In the genomic region with DNA sequence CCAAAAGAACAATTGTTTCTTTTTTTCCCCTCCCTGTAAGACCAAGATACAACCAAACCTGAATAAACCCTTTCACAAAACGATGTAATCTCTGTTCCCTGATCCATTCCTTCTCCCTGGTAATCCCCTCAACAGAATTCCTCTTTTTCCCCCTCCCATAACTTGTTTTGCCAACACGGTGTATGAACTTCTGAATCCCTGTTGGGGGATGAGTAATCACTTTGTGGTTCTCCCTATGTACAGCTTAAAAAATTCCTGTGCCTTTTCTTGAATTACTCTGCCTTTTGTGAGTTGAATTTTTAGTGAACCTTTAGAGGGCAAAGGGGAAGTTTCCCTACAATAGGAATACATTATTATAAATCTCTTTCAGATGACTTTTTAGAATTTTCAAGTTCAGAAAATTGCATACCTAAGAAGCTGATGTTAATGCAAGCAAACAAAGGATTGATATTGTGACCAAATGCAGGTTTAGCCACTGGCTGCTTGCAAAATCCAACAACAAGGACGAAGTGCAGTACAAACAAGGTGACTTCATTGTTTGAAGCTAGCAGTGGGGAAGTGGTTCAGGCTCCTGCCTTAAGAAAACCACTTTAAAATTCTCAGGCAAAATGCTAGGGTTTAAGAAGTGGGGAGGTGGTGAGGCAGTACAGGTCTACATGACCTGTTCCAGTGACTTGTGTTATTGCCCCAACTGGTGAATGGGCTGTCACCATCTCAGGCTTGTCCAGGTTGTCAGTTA, we compare ENCODE assay signal across 17 cellular contexts. TPM values are rescaled to one million over a fixed set of nuclear protein-coding genes. Genes with fewer than 3 reads are reported as not detected.
A peak's percentile ranks its signal among the peaks of the same experiment; 100 is the strongest.
DNase-seq lines count a peak whose midpoint lies in the region; ATAC-seq and TF ChIP-seq lines count a peak whose summit lies in the region.
"Had no signal": no experiment of that assay in that cellular context is flagged by ENCODE, and none has a peak within 500 bp of the region (broad histone marks: within the 10 kb centered on the region; RNA-seq: fewer than 3 reads in every experiment).

No MANE protein-coding gene starts in this region.

- H3K27me3 ChIP-seq in Caco-2 (replicated peaks; ENCODE audit: control insufficient read depth, insufficient read depth, low read length) (no peaks in the 10 kb centered on the region), endodermal cell (ENCODE audit: control insufficient read depth, insufficient read depth, low read length, poor library complexity, severe bottlenecking) (no peaks in the 10 kb centered on the region)
- H3K27me3 ChIP-seq: BE2C, body of pancreas had no signal

- H3K4me3 Mint-ChIP-seq in Caco-2 (ENCODE audit: unreplicated experiment), result peak overlapping the region; percentile 15
- H3K4me3 Mint-ChIP-seq in endodermal cell, result peak overlapping the region; percentile 6
- H3K4me3 Mint-ChIP-seq in nephron progenitor cell, result no peak overlapping the region
- no peak overlapping the region for H3K4me3 Mint-ChIP-seq in activated T-helper 2 cell treated with anti-CD3 and anti-CD28 coated beads, Interferon-gamma antibody, Interleukin-2, Interleukin-4, amounts not matched to agents 10 μg/mL and 5 μg/mL and 100 μg/mL, durations not matched to agents 14 hours and 24 hours and 36 hours (ENCODE audit: low read depth)
- no peak overlapping the region for H3K4me3 Mint-ChIP-seq in activated CD8-positive, alpha-beta memory T cell treated with anti-CD3 and anti-CD28 coated beads, Interleukin-2, amount 10 ng/mL, durations not matched to agents 7 days and 5 days

- DNase-seq in Caco-2 (no peak), NCI-H226 (peak; percentile 53), endodermal cell (no peak), nephron progenitor cell (no peak), NCI-H510A treated with DMSO at 0.1 percent for 48 hours (lab: John Stamatoyannopoulos, UW) (no peak)
- no peak for DNase-seq in activated T-helper 2 cell treated with anti-CD3 and anti-CD28 coated beads, Interferon-gamma antibody, Interleukin-2, Interleukin-4, amounts not matched to agents 10 μg/mL and 5 μg/mL and 100 μg/mL, durations not matched to agents 14 hours and 24 hours and 36 hours (ENCODE audit: low spot score)
- DNase-seq in effector CD8-positive, alpha-beta T cell (lab: John Stamatoyannopoulos, UW), result no peak
- DNase-seq in activated CD8-positive, alpha-beta memory T cell treated with anti-CD3 and anti-CD28 coated beads, Interleukin-2, amount 10 ng/mL, durations not matched to agents 7 days and 5 days, result no peak
- DNase-seq: activated T-cell treated with anti-CD3 and anti-CD28 coated beads, Interleukin-2, amount 50 U/mL, for 1 hour; BE2C; body of pancreas; erythroblast; NCI-H1694 treated with DMSO at 0.1 percent for 48 hours; NCI-H774; stimulated activated CD4-positive, alpha-beta T cell treated with anti-CD3 and anti-CD28 coated beads, Interleukin-4, amount 100 ng/mL, for 24 hours; stimulated activated naive CD4-positive, alpha-beta T cell treated with Interleukin-2 at 50 U/mL for 16 hours had no signal

- ATAC-seq in activated CD8-positive, alpha-beta memory T cell treated with anti-CD3 and anti-CD28 coated beads, Interleukin-2, amount 10 ng/mL, durations not matched to agents 7 days and 5 days, result no peak
- ATAC-seq: body of pancreas had no signal

- H3K9ac ChIP-seq in endodermal cell (ENCODE audit: extremely low read depth, low read length, poor library complexity, severe bottlenecking), result peak overlapping the region; percentile 1

- H3K4me1 Mint-ChIP-seq in Caco-2 (ENCODE audit: low read depth, unreplicated experiment) (peaks cover 60% of the 10 kb centered on the region), endodermal cell (peaks cover 43% of the 10 kb centered on the region), nephron progenitor cell (peaks cover 7% of the 10 kb centered on the region)
- H3K4me1 Mint-ChIP-seq in activated T-helper 2 cell treated with anti-CD3 and anti-CD28 coated beads, Interferon-gamma antibody, Interleukin-2, Interleukin-4, amounts not matched to agents 10 μg/mL and 5 μg/mL and 100 μg/mL, durations not matched to agents 14 hours and 24 hours and 36 hours (ENCODE audit: low read depth), result peaks cover 2% of the 10 kb centered on the region
- H3K4me1 Mint-ChIP-seq in activated CD8-positive, alpha-beta memory T cell treated with anti-CD3 and anti-CD28 coated beads, Interleukin-2, amount 10 ng/mL, durations not matched to agents 7 days and 5 days, result no peaks in the 10 kb centered on the region

- H3K27ac ChIP-seq in endodermal cell (ENCODE audit: low read depth, low read length), result no peak overlapping the region
- H3K27ac ChIP-seq: SK-N-MC had no signal

- intact Hi-C loops in Caco-2 (cut with micrococcal nuclease; ENCODE audit: unreplicated experiment), result loop anchor here (5.0 kb wide), 2 partner anchors 35 kb away; no protein-coding TSS in a partner anchor
- intact Hi-C loops in activated T-helper 2 cell treated with anti-CD3 and anti-CD28 coated beads, Interferon-gamma antibody, Interleukin-2, Interleukin-4, amounts not matched to agents 10 μg/mL and 5 μg/mL and 100 μg/mL, durations not matched to agents 14 hours and 24 hours and 36 hours (cut with micrococcal nuclease), result no loop called here

- 38 to 58% methylated on average over 2 to 3 of the region's 3 CpGs for WGBS in endodermal cell (ENCODE audit: insufficient coverage in 1 of 2, insufficient read length in 1 of 2), 2 experiments

- CTCF ChIA-PET in Caco-2 (lab: Charles Lee), result interaction anchor here (0.9 kb wide), 2 partner anchors 9 to 16 kb away, joined by 3 read pairs; a partner anchor contains a TSS
- CTCF ChIA-PET in activated CD8-positive, alpha-beta memory T cell treated with anti-CD3 and anti-CD28 coated beads, Interleukin-2, amount 10 ng/mL, durations not matched to agents 7 days and 5 days (lab: Charles Lee), result no interaction called here

- H3K27me3 Mint-ChIP-seq in Caco-2 (ENCODE audit: insufficient read depth, unreplicated experiment), result no peaks in the 10 kb centered on the region
- H3K27me3 Mint-ChIP-seq in endodermal cell (ENCODE audit: insufficient read depth), result no peaks in the 10 kb centered on the region
- peaks cover under 1% of the 10 kb centered on the region for H3K27me3 Mint-ChIP-seq in nephron progenitor cell (ENCODE audit: low read depth, poor library complexity)
- peaks cover 19% of the 10 kb centered on the region for H3K27me3 Mint-ChIP-seq in activated T-helper 2 cell treated with anti-CD3 and anti-CD28 coated beads, Interferon-gamma antibody, Interleukin-2, Interleukin-4, amounts not matched to agents 10 μg/mL and 5 μg/mL and 100 μg/mL, durations not matched to agents 14 hours and 24 hours and 36 hours (ENCODE audit: low read depth)
- H3K27me3 Mint-ChIP-seq in activated CD8-positive, alpha-beta memory T cell treated with anti-CD3 and anti-CD28 coated beads, Interleukin-2, amount 10 ng/mL, durations not matched to agents 7 days and 5 days, result peaks cover 20% of the 10 kb centered on the region

- H3K9me3 ChIP-seq in Caco-2 (peaks cover 4% of the 10 kb centered on the region; the same call in 1 of the 2 replicates), endodermal cell (ENCODE audit: control insufficient read depth, low read length) (no peaks in the 10 kb centered on the region)
- H3K9me3 ChIP-seq: BE2C, body of pancreas had no signal

- no peak for TF ChIP-seq CTCF in Caco-2 (IDR thresholded peaks at IDR 0.05; ENCODE audit: insufficient read depth in 1 of 2, low read depth in 1 of 2, low read length in 1 of 2, severe bottlenecking in 1 of 2, unreplicated experiment in 1 of 2)
- no peak for TF ChIP-seq CTCF in endodermal cell (conservative IDR thresholded peaks at IDR 0.05)
- TF ChIP-seq CTCF in nephron progenitor cell (IDR thresholded peaks at IDR 0.05), result no peak

- BruUV-seq in Caco-2 (replicated peaks; lab: Mats Ljungman, UMichigan), result no TSS peak

- H3K36me3 Mint-ChIP-seq in Caco-2 (ENCODE audit: insufficient read depth, unreplicated experiment), result peaks cover 8% of the 10 kb centered on the region
- H3K36me3 Mint-ChIP-seq in endodermal cell (ENCODE audit: low read depth), result no peaks in the 10 kb centered on the region
- no peaks in the 10 kb centered on the region for H3K36me3 Mint-ChIP-seq in nephron progenitor cell (ENCODE audit: low read depth)
- no peaks in the 10 kb centered on the region for H3K36me3 Mint-ChIP-seq in activated T-helper 2 cell treated with anti-CD3 and anti-CD28 coated beads, Interferon-gamma antibody, Interleukin-2, Interleukin-4, amounts not matched to agents 10 μg/mL and 5 μg/mL and 100 μg/mL, durations not matched to agents 14 hours and 24 hours and 36 hours (ENCODE audit: low read depth)
- H3K36me3 Mint-ChIP-seq in activated CD8-positive, alpha-beta memory T cell treated with anti-CD3 and anti-CD28 coated beads, Interleukin-2, amount 10 ng/mL, durations not matched to agents 7 days and 5 days, result peaks cover 3% of the 10 kb centered on the region

- H3K9me3 Mint-ChIP-seq in Caco-2 (ENCODE audit: unreplicated experiment) (peaks cover 13% of the 10 kb centered on the region), endodermal cell (no peaks in the 10 kb centered on the region), nephron progenitor cell (peaks cover 6% of the 10 kb centered on the region)
- H3K9me3 Mint-ChIP-seq in activated T-helper 2 cell treated with anti-CD3 and anti-CD28 coated beads, Interferon-gamma antibody, Interleukin-2, Interleukin-4, amounts not matched to agents 10 μg/mL and 5 μg/mL and 100 μg/mL, durations not matched to agents 14 hours and 24 hours and 36 hours, result peaks cover 9% of the 10 kb centered on the region
- no peaks in the 10 kb centered on the region for H3K9me3 Mint-ChIP-seq in activated CD8-positive, alpha-beta memory T cell treated with anti-CD3 and anti-CD28 coated beads, Interleukin-2, amount 10 ng/mL, durations not matched to agents 7 days and 5 days (ENCODE audit: low read depth)

- H3K4me1 ChIP-seq in Caco-2 (peaks cover 49% of the 10 kb centered on the region), endodermal cell (ENCODE audit: control insufficient read depth, insufficient read depth, low read length) (peaks cover 27% of the 10 kb centered on the region)
- H3K4me1 ChIP-seq: BE2C, body of pancreas had no signal

- no peaks in the 10 kb centered on the region for H3K36me3 ChIP-seq in Caco-2 (ENCODE audit: control insufficient read depth, insufficient read depth, low read length)
- no peaks in the 10 kb centered on the region for H3K36me3 ChIP-seq in endodermal cell (ENCODE audit: control insufficient read depth, insufficient read depth, low read length)
- H3K36me3 ChIP-seq: BE2C had no signal

- no peak overlapping the region for H3K4me3 ChIP-seq in Caco-2 (ENCODE audit: low read depth, low read length)
- H3K4me3 ChIP-seq in endodermal cell (ENCODE audit: low read length), result peak overlapping the region; percentile 8
- H3K4me3 ChIP-seq: body of pancreas, SK-N-MC had no signal

- H3K27ac Mint-ChIP-seq in Caco-2 (ENCODE audit: unreplicated experiment) (peak overlapping the region; percentile 85), endodermal cell (peak overlapping the region; percentile 74), nephron progenitor cell (peak overlapping the region; percentile 8)
- H3K27ac Mint-ChIP-seq in activated T-helper 2 cell treated with anti-CD3 and anti-CD28 coated beads, Interferon-gamma antibody, Interleukin-2, Interleukin-4, amounts not matched to agents 10 μg/mL and 5 μg/mL and 100 μg/mL, durations not matched to agents 14 hours and 24 hours and 36 hours, result no peak overlapping the region
- H3K27ac Mint-ChIP-seq in activated CD8-positive, alpha-beta memory T cell treated with anti-CD3 and anti-CD28 coated beads, Interleukin-2, amount 10 ng/mL, durations not matched to agents 7 days and 5 days, result no peak overlapping the region

- POLR2A ChIA-PET in Caco-2 (lab: Charles Lee), result interaction anchor here (0.5 kb wide), 1 partner anchor 48 kb away, joined by 3 read pairs; no protein-coding TSS in a partner anchor

RNA-seq across cellular contexts. Expression of a gene that starts 15.0 kb away (rescaled TPM):
- 80.6 and 86.5 TPM in 2 replicates for total RNA-seq in Caco-2 (2022)
- total RNA-seq in endodermal cell, result 100 to 1,000 TPM in 1 of 2 donors, 10 to 100 TPM in 1; 33.8 to 101 TPM
- polyA plus RNA-seq in endodermal cell (2013, experiment 1 of 2), result 14.0 TPM
- polyA plus RNA-seq in endodermal cell (2013, experiment 2 of 2), result 16.6 TPM
- total RNA-seq in activated T-helper 2 cell treated with anti-CD3 and anti-CD28 coated beads, Interferon-gamma antibody, Interleukin-2, Interleukin-4, amounts not matched to agents 10 μg/mL and 5 μg/mL and 100 μg/mL, durations not matched to agents 14 hours and 24 hours and 36 hours, result 10.3 and 11.9 TPM in 2 replicates
- total RNA-seq in activated CD8-positive, alpha-beta memory T cell treated with anti-CD3 and anti-CD28 coated beads, Interleukin-2, amount 10 ng/mL, durations not matched to agents 7 days and 5 days, result 100 to 1,000 TPM in 1 of 2 experiments, 10 to 100 TPM in 1; 71.3 to 150 TPM

RNA-seq across cellular contexts. Expression of a gene that starts 16.3 kb away (rescaled TPM):
- total RNA-seq in Caco-2 (2022), result 71.0 and 72.2 TPM in 2 replicates
- 10 to 100 TPM; 29.7 to 46.9 TPM for total RNA-seq in endodermal cell
- polyA plus RNA-seq in endodermal cell (2013, experiment 1 of 2), result 32.0 TPM
- 29.6 TPM for polyA plus RNA-seq in endodermal cell (2013, experiment 2 of 2)
- 18.0 and 18.8 TPM in 2 replicates for total RNA-seq in activated T-helper 2 cell treated with anti-CD3 and anti-CD28 coated beads, Interferon-gamma antibody, Interleukin-2, Interleukin-4, amounts not matched to agents 10 μg/mL and 5 μg/mL and 100 μg/mL, durations not matched to agents 14 hours and 24 hours and 36 hours
- total RNA-seq in activated CD8-positive, alpha-beta memory T cell treated with anti-CD3 and anti-CD28 coated beads, Interleukin-2, amount 10 ng/mL, durations not matched to agents 7 days and 5 days, result 10 to 100 TPM; 14.4 to 14.8 TPM

Comparison
In these comparisons a context has a peak if more than half of its experiments do, and no peak if none do; other contexts are left out.
1. H3K27ac Mint-ChIP-seq: peak in Caco-2 (single experiment), endodermal cell (single experiment) and nephron progenitor cell (single experiment); none in activated T-helper 2 cell treated with anti-CD3 and anti-CD28 coated beads, Interferon-gamma antibody, Interleukin-2, Interleukin-4, amounts not matched to agents 10 μg/mL and 5 μg/mL and 100 μg/mL, durations not matched to agents 14 hours and 24 hours and 36 hours (single experiment) and activated CD8-positive, alpha-beta memory T cell treated with anti-CD3 and anti-CD28 coated beads, Interleukin-2, amount 10 ng/mL, durations not matched to agents 7 days and 5 days (single experiment).
2. H3K4me3 Mint-ChIP-seq: peak in Caco-2 (single experiment) and endodermal cell (single experiment); none in nephron progenitor cell (single experiment), activated T-helper 2 cell treated with anti-CD3 and anti-CD28 coated beads, Interferon-gamma antibody, Interleukin-2, Interleukin-4, amounts not matched to agents 10 μg/mL and 5 μg/mL and 100 μg/mL, durations not matched to agents 14 hours and 24 hours and 36 hours (single experiment) and activated CD8-positive, alpha-beta memory T cell treated with anti-CD3 and anti-CD28 coated beads, Interleukin-2, amount 10 ng/mL, durations not matched to agents 7 days and 5 days (single experiment).